ENCODE assay signal across 39 cellular contexts in the genomic region with DNA sequence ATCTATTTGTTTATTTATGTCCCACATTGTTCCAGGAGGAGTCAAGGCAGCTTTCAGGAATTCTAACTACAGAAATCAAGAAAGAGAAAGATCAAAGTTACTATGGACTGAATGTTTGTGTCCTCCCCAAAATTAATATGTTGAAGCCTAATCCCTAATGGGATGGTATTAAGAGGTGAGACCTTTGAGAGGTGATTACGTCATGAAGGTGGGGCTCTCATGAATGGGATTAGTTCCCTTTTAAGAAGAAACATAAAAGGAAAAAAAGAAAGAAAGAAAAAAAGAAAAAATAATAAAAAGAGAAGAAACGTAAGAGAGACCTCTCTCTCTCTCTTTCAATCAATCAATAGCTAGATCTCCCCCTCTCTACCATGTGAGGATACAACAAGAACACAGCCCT.
"Had no signal": no experiment of that assay in that cellular context is flagged by ENCODE, and none has a peak within 500 bp of the region (broad histone marks: within the 10 kb centered on the region; RNA-seq: fewer than 3 reads in every experiment).

No MANE protein-coding gene starts in this region.

- H3K4me1 ChIP-seq: adrenal gland, ascending aorta, body of pancreas, breast epithelium had no signal

- H3K4me3 Mint-ChIP-seq: activated naive CD4-positive, alpha-beta T cell treated with anti-CD3 and anti-CD28 coated beads for 36 hours; activated naive CD4-positive, alpha-beta T cell treated with anti-CD3 and anti-CD28 coated beads, Interleukin-2, amount 10 ng/mL, durations not matched to agents 7 days and 5 days; activated naive CD4-positive, alpha-beta T cell treated with anti-CD3 and anti-CD28 coated beads, Interleukin-2, amount 50 U/mL, for 24 hours; activated naive CD8-positive, alpha-beta T cell; activated naive CD8-positive, alpha-beta T cell treated with anti-CD3 and anti-CD28 coated beads for 36 hours; activated naive CD8-positive, alpha-beta T cell treated with anti-CD3 and anti-CD28 coated beads, Interleukin-2, amount 10 ng/mL, durations not matched to agents 7 days and 5 days; activated naive CD8-positive, alpha-beta T cell treated with anti-CD3 and anti-CD28 coated beads, Interleukin-2, amount 50 U/mL, for 24 hours; activated T-cell treated with anti-CD3 and anti-CD28 coated beads, Interleukin-2, amount 50 U/mL, for 24 hours; activated T-cell treated with anti-CD3 and anti-CD28 coated beads, Interleukin-2, amount 50 U/mL, for 4 hours; activated T-cell treated with anti-CD3 and anti-CD28 coated beads, Interleukin-2, amount 50 U/mL, for 72 hours; activated T-helper 1 cell treated with anti-CD3 and anti-CD28 coated beads, Interleukin-12 subunit alpha, Interleukin-12 subunit beta, Interleukin-2, Interleukin-4 antibody, amounts not matched to agents 30 ng/mL and 10 ng/mL and 1 ng/mL, durations not matched to agents 14 hours and 24 hours and 36 hours; activated T-helper 17 cell treated with anti-CD3 and anti-CD28 coated beads, Interleukin-2, amount 50 U/mL, for 72 hours; brain; central memory CD8-positive, alpha-beta T cell had no signal

- H3K4me1 Mint-ChIP-seq: brain had no signal

- ATAC-seq: activated naive CD4-positive, alpha-beta T cell treated with anti-CD3 and anti-CD28 coated beads, Interleukin-2, amount 50 U/mL, for 72 hours; activated naive CD8-positive, alpha-beta T cell treated with anti-CD3 and anti-CD28 coated beads, Interleukin-2, amount 50 U/mL, for 24 hours; activated T-cell treated with anti-CD3 and anti-CD28 coated beads, Interleukin-2, amount 50 U/mL, for 4 hours; activated T-cell treated with anti-CD3 and anti-CD28 coated beads, Interleukin-2, amount 50 U/mL, for 72 hours; activated T-helper 17 cell treated with anti-CD3 and anti-CD28 coated beads, Interleukin-2, amount 50 U/mL, for 72 hours; body of pancreas had no signal

- H3K27ac Mint-ChIP-seq: activated naive CD4-positive, alpha-beta T cell treated with anti-CD3 and anti-CD28 coated beads for 36 hours; activated naive CD4-positive, alpha-beta T cell treated with anti-CD3 and anti-CD28 coated beads, Interleukin-2, amount 10 ng/mL, durations not matched to agents 7 days and 5 days; activated naive CD4-positive, alpha-beta T cell treated with anti-CD3 and anti-CD28 coated beads, Interleukin-2, amount 50 U/mL, for 24 hours; activated naive CD4-positive, alpha-beta T cell treated with anti-CD3 and anti-CD28 coated beads, Interleukin-2, amount 50 U/mL, for 72 hours; activated naive CD8-positive, alpha-beta T cell; activated naive CD8-positive, alpha-beta T cell treated with anti-CD3 and anti-CD28 coated beads for 36 hours; activated naive CD8-positive, alpha-beta T cell treated with anti-CD3 and anti-CD28 coated beads, Interleukin-2, amount 10 ng/mL, durations not matched to agents 7 days and 5 days; activated naive CD8-positive, alpha-beta T cell treated with anti-CD3 and anti-CD28 coated beads, Interleukin-2, amount 50 U/mL, for 24 hours; activated T-cell treated with anti-CD3 and anti-CD28 coated beads, Interleukin-2, amount 50 U/mL, for 24 hours; activated T-cell treated with anti-CD3 and anti-CD28 coated beads, Interleukin-2, amount 50 U/mL, for 72 hours; activated T-helper 1 cell treated with anti-CD3 and anti-CD28 coated beads, Interleukin-12 subunit alpha, Interleukin-12 subunit beta, Interleukin-2, Interleukin-4 antibody, amounts not matched to agents 30 ng/mL and 10 ng/mL and 1 ng/mL, durations not matched to agents 14 hours and 24 hours and 36 hours; activated T-helper 17 cell treated with anti-CD3 and anti-CD28 coated beads, Interleukin-2, amount 50 U/mL, for 72 hours; activated T-helper 2 cell treated with anti-CD3 and anti-CD28 coated beads, Interferon-gamma antibody, Interleukin-2, Interleukin-4, amounts not matched to agents 10 μg/mL and 5 μg/mL and 100 μg/mL, durations not matched to agents 14 hours and 24 hours and 36 hours; brain had no signal

- DNase-seq: activated effector memory CD4-positive, alpha-beta T cell treated with anti-CD3 and anti-CD28 coated beads, Interleukin-2, amount 50 U/mL, for 16 hours; activated effector memory CD4-positive, alpha-beta T cell treated with Interleukin-2 at 50 U/mL for 16 hours; activated gamma-delta T cell; activated gamma-delta T cell treated with Interleukin-2 at 50 U/mL for 16 hours; activated naive CD4-positive, alpha-beta T cell; activated naive CD4-positive, alpha-beta T cell treated with anti-CD3 and anti-CD28 coated beads for 36 hours; activated naive CD4-positive, alpha-beta T cell treated with anti-CD3 and anti-CD28 coated beads, Interleukin-2, amount 10 ng/mL, durations not matched to agents 7 days and 5 days; activated naive CD4-positive, alpha-beta T cell treated with anti-CD3 and anti-CD28 coated beads, Interleukin-2, amount 50 U/mL, for 16 hours; activated naive CD4-positive, alpha-beta T cell treated with Interleukin-2 at 50 U/mL for 16 hours; activated naive CD8-positive, alpha-beta T cell treated with anti-CD3 and anti-CD28 coated beads for 36 hours; activated naive CD8-positive, alpha-beta T cell treated with anti-CD3 and anti-CD28 coated beads, Interleukin-2, amount 10 ng/mL, durations not matched to agents 7 days and 5 days; activated naive CD8-positive, alpha-beta T cell treated with anti-CD3 and anti-CD28 coated beads, Interleukin-2, amount 50 U/mL, for 24 hours; activated T-cell treated with anti-CD3 and anti-CD28 coated beads, Interleukin-2, amount 50 U/mL, for 24 hours; activated T-cell treated with anti-CD3 and anti-CD28 coated beads, Interleukin-2, amount 50 U/mL, for 4 hours; activated T-cell treated with anti-CD3 and anti-CD28 coated beads, Interleukin-2, amount 50 U/mL, for 48 hours; activated T-cell treated with anti-CD3 and anti-CD28 coated beads, Interleukin-2, amount 50 U/mL, for 72 hours; amniotic stem cell; amygdala; anterior cingulate cortex; aorta; body of pancreas; brain microvascular endothelial cell; caudate nucleus; central memory CD4-positive, alpha-beta T cell; cerebellar nuclear complex had no signal

- H3K36me3 ChIP-seq: adrenal gland, ascending aorta, brain microvascular endothelial cell, breast epithelium, cardiac muscle cell had no signal

- H3K27me3 ChIP-seq: adrenal gland, ascending aorta, body of pancreas, brain microvascular endothelial cell, breast epithelium, cardiac muscle cell had no signal

- H3K9me3 ChIP-seq: adrenal gland, ascending aorta, body of pancreas, breast epithelium had no signal

- H3K4me3 ChIP-seq: adrenal gland, ascending aorta, body of pancreas, breast epithelium, cardiac muscle cell had no signal

- H3K27ac ChIP-seq: adrenal gland, ascending aorta, body of pancreas, brain microvascular endothelial cell, breast epithelium, cardiac muscle cell had no signal

- FAIRE-seq: astrocyte, bronchial epithelial cell had no signal

- H3K27me3 Mint-ChIP-seq: activated naive CD8-positive, alpha-beta T cell treated with anti-CD3 and anti-CD28 coated beads, Interleukin-2, amount 50 U/mL, for 24 hours; central memory CD8-positive, alpha-beta T cell had no signal

- H3K9me3 Mint-ChIP-seq: activated naive CD4-positive, alpha-beta T cell treated with anti-CD3 and anti-CD28 coated beads for 36 hours; activated naive CD4-positive, alpha-beta T cell treated with anti-CD3 and anti-CD28 coated beads, Interleukin-2, amount 10 ng/mL, durations not matched to agents 7 days and 5 days; activated naive CD4-positive, alpha-beta T cell treated with anti-CD3 and anti-CD28 coated beads, Interleukin-2, amount 50 U/mL, for 24 hours; activated naive CD4-positive, alpha-beta T cell treated with anti-CD3 and anti-CD28 coated beads, Interleukin-2, amount 50 U/mL, for 72 hours; activated naive CD8-positive, alpha-beta T cell treated with anti-CD3 and anti-CD28 coated beads for 36 hours; activated naive CD8-positive, alpha-beta T cell treated with anti-CD3 and anti-CD28 coated beads, Interleukin-2, amount 50 U/mL, for 24 hours; activated T-cell treated with anti-CD3 and anti-CD28 coated beads, Interleukin-2, amount 50 U/mL, for 24 hours; activated T-cell treated with anti-CD3 and anti-CD28 coated beads, Interleukin-2, amount 50 U/mL, for 4 hours; activated T-cell treated with anti-CD3 and anti-CD28 coated beads, Interleukin-2, amount 50 U/mL, for 72 hours; activated T-helper 1 cell treated with anti-CD3 and anti-CD28 coated beads, Interleukin-12 subunit alpha, Interleukin-12 subunit beta, Interleukin-2, Interleukin-4 antibody, amounts not matched to agents 30 ng/mL and 10 ng/mL and 1 ng/mL, durations not matched to agents 14 hours and 24 hours and 36 hours; activated T-helper 17 cell treated with anti-CD3 and anti-CD28 coated beads, Interleukin-2, amount 50 U/mL, for 72 hours; activated T-helper 2 cell treated with anti-CD3 and anti-CD28 coated beads, Interferon-gamma antibody, Interleukin-2, Interleukin-4, amounts not matched to agents 10 μg/mL and 5 μg/mL and 100 μg/mL, durations not matched to agents 14 hours and 24 hours and 36 hours; central memory CD8-positive, alpha-beta T cell had no signal

- H3K36me3 Mint-ChIP-seq: activated naive CD4-positive, alpha-beta T cell treated with anti-CD3 and anti-CD28 coated beads, Interleukin-2, amount 10 ng/mL, durations not matched to agents 7 days and 5 days; activated naive CD4-positive, alpha-beta T cell treated with anti-CD3 and anti-CD28 coated beads, Interleukin-2, amount 50 U/mL, for 24 hours; brain had no signal
